In genomic region chr22:39997939-39998726, GRCh38 we compare ENCODE assay signal across 11 cellular contexts. TPM values are rescaled to one million over a fixed set of nuclear protein-coding genes. Genes with fewer than 3 reads are reported as not detected.
DNase-seq lines count a peak whose midpoint lies in the region; TF ChIP-seq lines count a peak whose summit lies in the region.
"Had no signal": no experiment of that assay in that cellular context is flagged by ENCODE, and none has a peak within 500 bp of the region (broad histone marks: within the 10 kb centered on the region; RNA-seq: fewer than 3 reads in every experiment).

No MANE protein-coding gene starts in this region.

- H3K27ac Mint-ChIP-seq in mesothelial cell of epicardium: peak overlapping the region; percentile 57
- H3K27ac Mint-ChIP-seq: T-helper 1 cell treated with Interleukin-12 subunit alpha and Interleukin-12 subunit beta and Interleukin-4 antibody, amounts not matched to agents 30 μg/mL and 1 μg/mL, for 36 hours had no signal

- H3F3A ChIP-seq in GM23248 (ENCODE audit: insufficient read depth): no peaks in the 10 kb centered on the region

- no peak overlapping the region for H2AFZ ChIP-seq in GM23248

- H3K4me3 ChIP-seq in cardiac fibroblast (replicated peaks in 1 of 2; ENCODE audit: low read depth in 2 of 2, low read length in 2 of 2) (no peak overlapping the region), GM23248 (no peak overlapping the region)
- H3K4me3 ChIP-seq: cardiac muscle cell, thoracic aorta had no signal

- peaks cover 26% of the 10 kb centered on the region for H3K27me3 Mint-ChIP-seq in mesothelial cell of epicardium (ENCODE audit: low read depth)

- no peaks in the 10 kb centered on the region for H4K20me1 ChIP-seq in GM23248 (ENCODE audit: insufficient read depth)

- H3K4me3 Mint-ChIP-seq in mesothelial cell of epicardium: peak overlapping the region; percentile 25
- H3K4me3 Mint-ChIP-seq: T-helper 1 cell treated with Interleukin-12 subunit alpha and Interleukin-12 subunit beta and Interleukin-4 antibody, amounts not matched to agents 30 μg/mL and 1 μg/mL, for 36 hours had no signal

- TF ChIP-seq CTCF in cardiac fibroblast (IDR thresholded peaks at IDR 0.05; ENCODE audit: low read depth, low read length) (no peak), mesothelial cell of epicardium (IDR thresholded peaks at IDR 0.05; ENCODE audit: unreplicated experiment) (no peak)

- H3K4me1 ChIP-seq in GM23248 (ENCODE audit: insufficient read depth): no peaks in the 10 kb centered on the region

- no peaks in the 10 kb centered on the region for H3K9me2 ChIP-seq in GM23248 (ENCODE audit: insufficient read depth)

- H3K36me3 ChIP-seq in GM23248 (ENCODE audit: low read depth): no peaks in the 10 kb centered on the region
- H3K36me3 ChIP-seq: cardiac muscle cell, thoracic aorta had no signal

- peaks cover 43% of the 10 kb centered on the region for H3K27me3 ChIP-seq in GM23248 (replicated peaks; ENCODE audit: insufficient read depth)

- H3K4me2 ChIP-seq in GM23248 (ENCODE audit: unreplicated experiment): no peak overlapping the region

- in situ Hi-C loops in GM23248 (cut with MboI): no loop called here

- WGBS in GM23248 (ENCODE audit: low coverage in 1 of 2, low lambda C conversion rate in 2 of 2, missing lambda C conversion rate in 2 of 2), 2 experiments: 68% methylated on average over 11 of the region's 11 CpGs

- no peak overlapping the region for H3K27ac ChIP-seq in GM23248
- H3K27ac ChIP-seq: cardiac muscle cell, thoracic aorta had no signal

- H3K9ac ChIP-seq in GM23248: no peak overlapping the region

- H3K9me3 Mint-ChIP-seq in mesothelial cell of epicardium: no peaks in the 10 kb centered on the region
- H3K9me3 Mint-ChIP-seq: T-helper 1 cell treated with Interleukin-12 subunit alpha and Interleukin-12 subunit beta and Interleukin-4 antibody, amounts not matched to agents 30 μg/mL and 1 μg/mL, for 36 hours had no signal

- no peaks in the 10 kb centered on the region for H3K79me2 ChIP-seq in GM23248 (ENCODE audit: insufficient read depth)

- H3K9me3 ChIP-seq in GM23248 (ENCODE audit: low read depth): no peaks in the 10 kb centered on the region
- H3K9me3 ChIP-seq: thoracic aorta had no signal

- DNase-seq in EH (ENCODE audit: low read depth) (peak; percentile 15), NCI-H2227 (lab: John Stamatoyannopoulos, UW; ENCODE audit: unreplicated experiment) (peak; percentile 66), cardiac fibroblast (ENCODE audit: low read depth in 2 of 2) (peak; percentile 5 to 34), mesothelial cell of epicardium (ENCODE audit: low spot score in 2 of 2, unreplicated experiment in 2 of 2) (no peak), MV-4-11 (lab: John Stamatoyannopoulos, UW) (no peak), ureter (ENCODE audit: low spot score) (no peak), cortex of kidney (lab: John Stamatoyannopoulos, UW) (no peak), GM23248 (no peak)

- no peaks in the 10 kb centered on the region for H3K36me3 Mint-ChIP-seq in mesothelial cell of epicardium

- peaks cover 67% of the 10 kb centered on the region for H3K4me1 Mint-ChIP-seq in mesothelial cell of epicardium

RNA-seq across cellular contexts. Expression of gene FAM83F, which starts 3.4 kb away (rescaled TPM):
- total RNA-seq in mesothelial cell of epicardium (6.5 to 8.0 TPM (median 7.2 TPM) in 3 replicates), ureter (33.0 TPM)
- not detected in 2 replicates for total RNA-seq in GM23248 (2014; rRNA removed; shearing (Covaris generic))
- polyA plus RNA-seq in GM23248 (2016; fragmentation: Nextera tagmentation; extraction: Ambion mirVana): not detected in 2 replicates
- polyA plus RNA-seq: cardiac muscle cell had no signal

RNA-seq across cellular contexts. Expression of gene TMA7B, which starts 37.9 kb away (rescaled TPM):
- total RNA-seq in mesothelial cell of epicardium: not detected in 3 replicates
- total RNA-seq in ureter: 0.47 TPM
- not detected in 2 replicates for total RNA-seq in GM23248 (2014; rRNA removed; shearing (Covaris generic))
- polyA plus RNA-seq in GM23248 (2016; fragmentation: Nextera tagmentation; extraction: Ambion mirVana): not detected in 2 replicates
- total RNA-seq: cardiac muscle cell had no signal
- polyA plus RNA-seq: cardiac muscle cell had no signal

Comparison
In these comparisons a context has a peak if more than half of its experiments do, and no peak if none do; other contexts are left out.
1. DNase-seq: peak in EH (single experiment), NCI-H2227 (single experiment) and cardiac fibroblast (2 of 2); none in mesothelial cell of epicardium (0 of 2), MV-4-11 (single experiment), ureter (single experiment), cortex of kidney (single experiment) and GM23248 (single experiment).